Comparison of ENCODE assay signal across 8 cellular contexts in genomic region chr20:30376767-30377658, GRCh38.
DNase-seq lines count a peak whose midpoint lies in the region; ATAC-seq and TF ChIP-seq lines count a peak whose summit lies in the region.

No MANE protein-coding gene starts in this region.

- H3K79me2 ChIP-seq in osteoblast (ENCODE audit: insufficient read depth, low read length): no peaks in the 10 kb centered on the region

- 24 to 57% methylated on average over 3 of the region's 70 CpGs for WGBS in gastroesophageal sphincter (ENCODE audit: low coverage in 1 of 2), 2 donors
- WGBS in testis, 2 donors: 11 to 16% methylated on average over 20 to 67 of the region's 70 CpGs

- peak overlapping the region; percentile 40 to 85 (median 62) for H3K27ac ChIP-seq in gastroesophageal sphincter
- H3K27ac ChIP-seq in osteoblast (ENCODE audit: low read depth, low read length): peak overlapping the region; percentile 70
- H3K27ac ChIP-seq in testis: peak overlapping the region; percentile 83 to 85

- DNase-seq in DMS114 treated with DMSO at 0.1 percent for 48 hours (lab: John Stamatoyannopoulos, UW; ENCODE audit: unreplicated experiment) (peak; percentile 59), LHCN-M2 (ENCODE audit: low read depth) (peak; percentile 78), SHP77 (lab: John Stamatoyannopoulos, UW) (peak; percentile 83 to 90), osteoblast (ENCODE audit: insufficient read length, low spot score, missing footprints) (peak; percentile 86), testis (peak; percentile 90)
- DNase-seq in activated naive CD4-positive, alpha-beta T cell treated with Interleukin-2 at 50 U/mL for 16 hours: peak; percentile 93

- TF ChIP-seq POLR2A in gastroesophageal sphincter (IDR thresholded peaks at IDR 0.05) (no peak), testis (IDR thresholded peaks at IDR 0.05) (no peak)

- H3K36me3 ChIP-seq in gastroesophageal sphincter: peaks cover 0 to 7% of the 10 kb centered on the region in 2 donors
- no peaks in the 10 kb centered on the region for H3K36me3 ChIP-seq in osteoblast (ENCODE audit: insufficient read depth, low read length)
- no peaks in the 10 kb centered on the region for H3K36me3 ChIP-seq in testis (ENCODE audit: low read depth, missing control alignments)

- H3K9me3 ChIP-seq in gastroesophageal sphincter (no peaks in the 10 kb centered on the region), osteoblast (ENCODE audit: low read depth, low read length) (no peaks in the 10 kb centered on the region), testis (no peaks in the 10 kb centered on the region)

- ATAC-seq in GM21717 (IDR thresholded peaks at IDR 0.05; ENCODE audit: unreplicated experiment) (peak; percentile 66), gastroesophageal sphincter (peak; percentile 51)

- H2AFZ ChIP-seq in osteoblast (ENCODE audit: low read length): peak overlapping the region; percentile 97

- no peaks in the 10 kb centered on the region for H3K27me3 ChIP-seq in gastroesophageal sphincter
- no peaks in the 10 kb centered on the region for H3K27me3 ChIP-seq in osteoblast (ENCODE audit: insufficient read depth, low read length)
- H3K27me3 ChIP-seq in testis: no peaks in the 10 kb centered on the region

- no peaks in the 10 kb centered on the region for H4K20me1 ChIP-seq in osteoblast (ENCODE audit: insufficient read depth, low read length)

- TF ChIP-seq EP300 in gastroesophageal sphincter (IDR thresholded peaks at IDR 0.05): no peak

- peak overlapping the region; percentile 55 for H3K4me2 ChIP-seq in osteoblast (ENCODE audit: insufficient read depth, low read length)

- H3K4me1 ChIP-seq in gastroesophageal sphincter (peaks cover 0 to 20% (median 0%) of the 10 kb centered on the region in 3 donors), osteoblast (ENCODE audit: insufficient read depth, low read length) (no peaks in the 10 kb centered on the region), testis (no peaks in the 10 kb centered on the region)

- intact Hi-C loops in testis (cut with DNase I; ENCODE audit: low total_unique reads): no loop called here

- TF ChIP-seq CTCF in gastroesophageal sphincter (IDR thresholded peaks at IDR 0.05) (peak; percentile 50 to 90 (median 62)), osteoblast (IDR thresholded peaks at IDR 0.05; ENCODE audit: extremely low read depth, low read depth, low read length) (peak; percentile 22), testis (IDR thresholded peaks at IDR 0.05) (peak; percentile 57 to 79 (median 72))

- H3K4me3 ChIP-seq in gastroesophageal sphincter (peak overlapping the region; percentile 79 to 82), osteoblast (ENCODE audit: insufficient read depth, low read length) (peak overlapping the region; percentile 81), testis (peak overlapping the region; percentile 72 to 93)

Comparison
In these comparisons a context has a peak if more than half of its experiments do, and no peak if none do; other contexts are left out.
1. Peak in every context shown above with its lines: DNase-seq, ATAC-seq, H3K4me3 ChIP-seq and H3K27ac ChIP-seq.
2. CTCF ChIP-seq: peak in every context shown above with its lines; median percentile 72 in testis; 62 in gastroesophageal sphincter; 22 in osteoblast.